Comparison of ENCODE assay signal across 14 cellular contexts in genomic region chr17:4853195-4853762, GRCh38. TPM values are rescaled to one million over a fixed set of nuclear protein-coding genes. Genes with fewer than 3 reads are reported as not detected.
A peak's percentile ranks its signal among the peaks of the same experiment; 100 is the strongest.
DNase-seq lines count a peak whose midpoint lies in the region; ATAC-seq and TF ChIP-seq lines count a peak whose summit lies in the region.
"Had no signal": no experiment of that assay in that cellular context is flagged by ENCODE, and none has a peak within 500 bp of the region (broad histone marks: within the 10 kb centered on the region; RNA-seq: fewer than 3 reads in every experiment).

No MANE protein-coding gene starts in this region.

- no peak overlapping the region for H3K4me3 Mint-ChIP-seq in activated CD4-positive, alpha-beta T cell treated with anti-CD3 and anti-CD28 coated beads, Interleukin-2, amount 10 ng/mL, durations not matched to agents 24 days and 14 days
- no peak overlapping the region for H3K4me3 Mint-ChIP-seq in activated CD4-positive, alpha-beta T cell treated with anti-CD3 and anti-CD28 coated beads, Interleukin-2, amount 10 ng/mL, durations not matched to agents 7 days and 5 days
- H3K4me3 Mint-ChIP-seq in activated CD8-positive, alpha-beta T cell treated with anti-CD3 and anti-CD28 coated beads for 36 hours: no peak overlapping the region
- H3K4me3 Mint-ChIP-seq in stimulated activated effector memory CD8-positive, alpha-beta T cell treated with anti-CD3 and anti-CD28 coated beads, Interleukin-12 subunit alpha, Interleukin-12 subunit beta, amount 100 ng/mL, for 72 hours: no peak overlapping the region
- H3K4me3 Mint-ChIP-seq: activated naive CD4-positive, alpha-beta T cell treated with anti-CD3 and anti-CD28 coated beads, Interleukin-2, amount 10 ng/mL, durations not matched to agents 7 days and 5 days; HFFc6 had no signal

- POLR2A ChIA-PET in activated CD4-positive, alpha-beta T cell treated with anti-CD3 and anti-CD28 coated beads, Interleukin-2, amount 10 ng/mL, durations not matched to agents 7 days and 5 days (lab: Charles Lee): no interaction called here
- POLR2A ChIA-PET in activated CD8-positive, alpha-beta T cell treated with anti-CD3 and anti-CD28 coated beads for 36 hours (lab: Charles Lee): no interaction called here

- 52 to 70% methylated on average over 4 of the region's 4 CpGs for WGBS in esophagus, 2 donors

- H3K27me3 ChIP-seq in esophagus (ENCODE audit: control insufficient read depth in 1 of 2, insufficient read depth in 2 of 2, low read length in 2 of 2): no peaks in the 10 kb centered on the region
- H3K27me3 ChIP-seq: pancreas, upper lobe of left lung had no signal

- no peaks in the 10 kb centered on the region for H3K9me3 Mint-ChIP-seq in activated CD4-positive, alpha-beta T cell treated with anti-CD3 and anti-CD28 coated beads, Interleukin-2, amount 10 ng/mL, durations not matched to agents 24 days and 14 days
- H3K9me3 Mint-ChIP-seq in activated CD4-positive, alpha-beta T cell treated with anti-CD3 and anti-CD28 coated beads, Interleukin-2, amount 10 ng/mL, durations not matched to agents 7 days and 5 days: peaks cover 6% of the 10 kb centered on the region
- H3K9me3 Mint-ChIP-seq in activated CD8-positive, alpha-beta T cell treated with anti-CD3 and anti-CD28 coated beads for 36 hours: peaks cover 5% of the 10 kb centered on the region
- H3K9me3 Mint-ChIP-seq in stimulated activated effector memory CD8-positive, alpha-beta T cell treated with anti-CD3 and anti-CD28 coated beads, Interleukin-12 subunit alpha, Interleukin-12 subunit beta, amount 100 ng/mL, for 72 hours: peaks cover 5% of the 10 kb centered on the region
- H3K9me3 Mint-ChIP-seq: HFFc6 had no signal

- H3K4me1 ChIP-seq in esophagus (ENCODE audit: control insufficient read depth in 2 of 2, insufficient read depth in 2 of 2, low read length in 1 of 2) (peaks cover 6 to 33% of the 10 kb centered on the region in 2 donors), mucosa of descending colon (ENCODE audit: low read depth) (peaks cover 27% of the 10 kb centered on the region)

- peaks cover 35% of the 10 kb centered on the region for H3K36me3 Mint-ChIP-seq in activated CD4-positive, alpha-beta T cell treated with anti-CD3 and anti-CD28 coated beads, Interleukin-2, amount 10 ng/mL, durations not matched to agents 24 days and 14 days (ENCODE audit: low read depth)
- peaks cover 39% of the 10 kb centered on the region for H3K36me3 Mint-ChIP-seq in activated CD4-positive, alpha-beta T cell treated with anti-CD3 and anti-CD28 coated beads, Interleukin-2, amount 10 ng/mL, durations not matched to agents 7 days and 5 days (ENCODE audit: low read depth)
- H3K36me3 Mint-ChIP-seq in activated CD8-positive, alpha-beta T cell treated with anti-CD3 and anti-CD28 coated beads for 36 hours (ENCODE audit: low read depth): peaks cover 9% of the 10 kb centered on the region
- H3K36me3 Mint-ChIP-seq in stimulated activated effector memory CD8-positive, alpha-beta T cell treated with anti-CD3 and anti-CD28 coated beads, Interleukin-12 subunit alpha, Interleukin-12 subunit beta, amount 100 ng/mL, for 72 hours: peaks cover 39% of the 10 kb centered on the region

- H3K4me3 ChIP-seq in esophagus (ENCODE audit: low read depth in 1 of 2, low read length in 2 of 2): peak overlapping the region in 1 of 2 donors; percentile 22
- H3K4me3 ChIP-seq in mucosa of descending colon: no peak overlapping the region
- H3K4me3 ChIP-seq: pancreas, upper lobe of left lung had no signal

- no peaks in the 10 kb centered on the region for H3K9me3 ChIP-seq in esophagus (ENCODE audit: control insufficient read depth in 2 of 2, insufficient read depth in 1 of 2, low read depth in 1 of 2, low read length in 1 of 2)
- H3K9me3 ChIP-seq in mucosa of descending colon: no peaks in the 10 kb centered on the region
- H3K9me3 ChIP-seq: pancreas, upper lobe of left lung had no signal

- H3K27ac Mint-ChIP-seq in activated CD4-positive, alpha-beta T cell treated with anti-CD3 and anti-CD28 coated beads, Interleukin-2, amount 10 ng/mL, durations not matched to agents 24 days and 14 days: peak overlapping the region; percentile 79
- no peak overlapping the region for H3K27ac Mint-ChIP-seq in activated CD4-positive, alpha-beta T cell treated with anti-CD3 and anti-CD28 coated beads, Interleukin-2, amount 10 ng/mL, durations not matched to agents 7 days and 5 days
- H3K27ac Mint-ChIP-seq in activated CD8-positive, alpha-beta T cell treated with anti-CD3 and anti-CD28 coated beads for 36 hours: peak overlapping the region; percentile 43
- H3K27ac Mint-ChIP-seq in stimulated activated effector memory CD8-positive, alpha-beta T cell treated with anti-CD3 and anti-CD28 coated beads, Interleukin-12 subunit alpha, Interleukin-12 subunit beta, amount 100 ng/mL, for 72 hours: peak overlapping the region; percentile 75

- H3K36me3 ChIP-seq in esophagus (ENCODE audit: control insufficient read depth in 2 of 2, insufficient read depth in 2 of 2, low read length in 1 of 2): no peaks in the 10 kb centered on the region
- no peaks in the 10 kb centered on the region for H3K36me3 ChIP-seq in mucosa of descending colon (ENCODE audit: low read depth)
- H3K36me3 ChIP-seq: pancreas, upper lobe of left lung had no signal

- no peak for TF ChIP-seq CTCF in activated CD8-positive, alpha-beta T cell treated with anti-CD3 and anti-CD28 coated beads for 36 hours (IDR thresholded peaks at IDR 0.05)
- no peak for TF ChIP-seq CTCF in mucosa of descending colon (IDR thresholded peaks at IDR 0.05)

- H3K27ac ChIP-seq in esophagus (ENCODE audit: low read depth in 2 of 2, low read length in 1 of 2): peak overlapping the region; percentile 93 to 99
- H3K27ac ChIP-seq: pancreas had no signal

- ATAC-seq in activated CD8-positive, alpha-beta T cell treated with anti-CD3 and anti-CD28 coated beads for 36 hours: no peak
- ATAC-seq in stimulated activated effector memory CD8-positive, alpha-beta T cell treated with anti-CD3 and anti-CD28 coated beads, Interleukin-12 subunit alpha, Interleukin-12 subunit beta, amount 100 ng/mL, for 72 hours: peak; percentile 52
- ATAC-seq in mucosa of descending colon (no peak), SK-N-SH treated with all-trans-retinoic acid at 6 μM for 48 hours (no peak), HG03460 (IDR thresholded peaks at IDR 0.05; ENCODE audit: unreplicated experiment) (no peak)

- CTCF ChIA-PET in activated CD4-positive, alpha-beta T cell treated with anti-CD3 and anti-CD28 coated beads, Interleukin-2, amount 10 ng/mL, durations not matched to agents 7 days and 5 days (lab: Charles Lee): interaction anchor here (0.8 kb wide), 1 partner anchor 16 kb away, joined by 4 read pairs; no protein-coding TSS in a partner anchor
- CTCF ChIA-PET in activated CD8-positive, alpha-beta T cell treated with anti-CD3 and anti-CD28 coated beads for 36 hours (lab: Charles Lee): no interaction called here

- no peaks in the 10 kb centered on the region for H3K27me3 Mint-ChIP-seq in activated CD4-positive, alpha-beta T cell treated with anti-CD3 and anti-CD28 coated beads, Interleukin-2, amount 10 ng/mL, durations not matched to agents 24 days and 14 days
- no peaks in the 10 kb centered on the region for H3K27me3 Mint-ChIP-seq in activated CD4-positive, alpha-beta T cell treated with anti-CD3 and anti-CD28 coated beads, Interleukin-2, amount 10 ng/mL, durations not matched to agents 7 days and 5 days
- no peaks in the 10 kb centered on the region for H3K27me3 Mint-ChIP-seq in activated CD8-positive, alpha-beta T cell treated with anti-CD3 and anti-CD28 coated beads for 36 hours
- H3K27me3 Mint-ChIP-seq: activated naive CD4-positive, alpha-beta T cell treated with anti-CD3 and anti-CD28 coated beads, Interleukin-2, amount 10 ng/mL, durations not matched to agents 7 days and 5 days had no signal

- DNase-seq in activated CD4-positive, alpha-beta T cell treated with anti-CD3 and anti-CD28 coated beads, Interleukin-2, amount 10 ng/mL, durations not matched to agents 24 days and 14 days: peak; percentile 57
- no peak for DNase-seq in activated CD4-positive, alpha-beta T cell treated with anti-CD3 and anti-CD28 coated beads, Interleukin-2, amount 10 ng/mL, durations not matched to agents 7 days and 5 days
- DNase-seq in activated CD8-positive, alpha-beta T cell treated with anti-CD3 and anti-CD28 coated beads for 36 hours: peak; percentile 11
- no peak for DNase-seq in stimulated activated effector memory CD8-positive, alpha-beta T cell treated with anti-CD3 and anti-CD28 coated beads, Interleukin-12 subunit alpha, Interleukin-12 subunit beta, amount 100 ng/mL, for 72 hours (ENCODE audit: low spot score in 2 of 2)
- DNase-seq in mucosa of descending colon: no peak
- DNase-seq: activated naive CD4-positive, alpha-beta T cell treated with anti-CD3 and anti-CD28 coated beads, Interleukin-2, amount 10 ng/mL, durations not matched to agents 7 days and 5 days; mesendoderm; MM.1S; upper lobe of left lung had no signal

- peaks cover 36% of the 10 kb centered on the region for H3K4me1 Mint-ChIP-seq in activated CD4-positive, alpha-beta T cell treated with anti-CD3 and anti-CD28 coated beads, Interleukin-2, amount 10 ng/mL, durations not matched to agents 24 days and 14 days
- peaks cover 19% of the 10 kb centered on the region for H3K4me1 Mint-ChIP-seq in activated CD4-positive, alpha-beta T cell treated with anti-CD3 and anti-CD28 coated beads, Interleukin-2, amount 10 ng/mL, durations not matched to agents 7 days and 5 days
- H3K4me1 Mint-ChIP-seq in activated CD8-positive, alpha-beta T cell treated with anti-CD3 and anti-CD28 coated beads for 36 hours (ENCODE audit: low read depth): peaks cover 21% of the 10 kb centered on the region
- H3K4me1 Mint-ChIP-seq in stimulated activated effector memory CD8-positive, alpha-beta T cell treated with anti-CD3 and anti-CD28 coated beads, Interleukin-12 subunit alpha, Interleukin-12 subunit beta, amount 100 ng/mL, for 72 hours: peaks cover 71% of the 10 kb centered on the region

- intact Hi-C loops in activated CD4-positive, alpha-beta T cell treated with anti-CD3 and anti-CD28 coated beads, Interleukin-2, amount 10 ng/mL, durations not matched to agents 24 days and 14 days (cut with micrococcal nuclease): no loop called here
- intact Hi-C loops in activated CD8-positive, alpha-beta T cell treated with anti-CD3 and anti-CD28 coated beads for 36 hours (cut with micrococcal nuclease): no loop called here
- intact Hi-C loops in mucosa of descending colon (cut with DNase I, micrococcal nuclease): no loop called here

RNA-seq across cellular contexts. Expression of gene MINK1, which starts 20.1 kb away (rescaled TPM):
- 56.1 and 59.7 TPM in 2 replicates for total RNA-seq in activated CD4-positive, alpha-beta T cell treated with anti-CD3 and anti-CD28 coated beads, Interleukin-2, amount 10 ng/mL, durations not matched to agents 24 days and 14 days
- total RNA-seq in activated CD4-positive, alpha-beta T cell treated with anti-CD3 and anti-CD28 coated beads, Interleukin-2, amount 10 ng/mL, durations not matched to agents 7 days and 5 days: 100 to 1,000 TPM; 112 to 133 TPM
- total RNA-seq in activated CD8-positive, alpha-beta T cell treated with anti-CD3 and anti-CD28 coated beads for 36 hours: 10 to 100 TPM; 50.8 to 51.5 TPM
- polyA plus RNA-seq in esophagus: 100 to 1,000 TPM in 1 of 2 donors, 10 to 100 TPM in 1; 86.1 to 161 TPM
- total RNA-seq in mucosa of descending colon: 100 to 1,000 TPM; 140 to 227 (median 170) TPM

RNA-seq across cellular contexts. Expression of gene C17orf107, which starts 46.1 kb away (rescaled TPM):
- total RNA-seq in activated CD4-positive, alpha-beta T cell treated with anti-CD3 and anti-CD28 coated beads, Interleukin-2, amount 10 ng/mL, durations not matched to agents 24 days and 14 days: 1.4 and 1.7 TPM in 2 replicates
- total RNA-seq in activated CD4-positive, alpha-beta T cell treated with anti-CD3 and anti-CD28 coated beads, Interleukin-2, amount 10 ng/mL, durations not matched to agents 7 days and 5 days: under 1 TPM; 0.77 to 0.92 TPM
- total RNA-seq in activated CD8-positive, alpha-beta T cell treated with anti-CD3 and anti-CD28 coated beads for 36 hours: 1 to 10 TPM; 3.0 to 3.6 TPM
- under 1 TPM; 0.58 to 0.71 TPM for polyA plus RNA-seq in esophagus
- total RNA-seq in mucosa of descending colon: 1 to 10 TPM in 1 of 3 donors, under 1 TPM in 2; 0.52 to 2.6 (median 0.80) TPM

RNA-seq across cellular contexts. Expression of gene PLD2, which starts 46.3 kb away (rescaled TPM):
- total RNA-seq in activated CD4-positive, alpha-beta T cell treated with anti-CD3 and anti-CD28 coated beads, Interleukin-2, amount 10 ng/mL, durations not matched to agents 24 days and 14 days: 14.5 and 16.1 TPM in 2 replicates
- total RNA-seq in activated CD4-positive, alpha-beta T cell treated with anti-CD3 and anti-CD28 coated beads, Interleukin-2, amount 10 ng/mL, durations not matched to agents 7 days and 5 days: 10 to 100 TPM; 16.6 to 17.3 TPM
- 1 to 10 TPM; 6.2 to 6.8 TPM for total RNA-seq in activated CD8-positive, alpha-beta T cell treated with anti-CD3 and anti-CD28 coated beads for 36 hours
- polyA plus RNA-seq in esophagus: 10 to 100 TPM; 66.9 to 67.4 TPM
- total RNA-seq in mucosa of descending colon: 10 to 100 TPM; 24.4 to 29.8 (median 29.2) TPM

RNA-seq across cellular contexts. Expression of gene CHRNE, which starts 49.6 kb away (rescaled TPM):
- 0.42 and 0.64 TPM in 2 replicates for total RNA-seq in activated CD4-positive, alpha-beta T cell treated with anti-CD3 and anti-CD28 coated beads, Interleukin-2, amount 10 ng/mL, durations not matched to agents 24 days and 14 days
- under 1 TPM; 0.25 to 0.42 TPM for total RNA-seq in activated CD4-positive, alpha-beta T cell treated with anti-CD3 and anti-CD28 coated beads, Interleukin-2, amount 10 ng/mL, durations not matched to agents 7 days and 5 days
- under 1 TPM; 0.45 to 0.78 TPM for total RNA-seq in activated CD8-positive, alpha-beta T cell treated with anti-CD3 and anti-CD28 coated beads for 36 hours
- under 1 TPM; 0.16 to 0.47 TPM for polyA plus RNA-seq in esophagus
- total RNA-seq in mucosa of descending colon: 1 to 10 TPM in 1 of 3 donors, under 1 TPM in 1, not detected in 1; 0.24 to 1.3 TPM

Comparison
In these comparisons a context has a peak if more than half of its experiments do, and no peak if none do; other contexts are left out.
1. DNase-seq: peak in activated CD4-positive, alpha-beta T cell treated with anti-CD3 and anti-CD28 coated beads, Interleukin-2, amount 10 ng/mL, durations not matched to agents 24 days and 14 days (single experiment) and activated CD8-positive, alpha-beta T cell treated with anti-CD3 and anti-CD28 coated beads for 36 hours (single experiment); none in activated CD4-positive, alpha-beta T cell treated with anti-CD3 and anti-CD28 coated beads, Interleukin-2, amount 10 ng/mL, durations not matched to agents 7 days and 5 days (single experiment), stimulated activated effector memory CD8-positive, alpha-beta T cell treated with anti-CD3 and anti-CD28 coated beads, Interleukin-12 subunit alpha, Interleukin-12 subunit beta, amount 100 ng/mL, for 72 hours (0 of 2) and mucosa of descending colon (0 of 3).